Comparison of ENCODE assay signal across 1 cellular context in the genomic region with DNA sequence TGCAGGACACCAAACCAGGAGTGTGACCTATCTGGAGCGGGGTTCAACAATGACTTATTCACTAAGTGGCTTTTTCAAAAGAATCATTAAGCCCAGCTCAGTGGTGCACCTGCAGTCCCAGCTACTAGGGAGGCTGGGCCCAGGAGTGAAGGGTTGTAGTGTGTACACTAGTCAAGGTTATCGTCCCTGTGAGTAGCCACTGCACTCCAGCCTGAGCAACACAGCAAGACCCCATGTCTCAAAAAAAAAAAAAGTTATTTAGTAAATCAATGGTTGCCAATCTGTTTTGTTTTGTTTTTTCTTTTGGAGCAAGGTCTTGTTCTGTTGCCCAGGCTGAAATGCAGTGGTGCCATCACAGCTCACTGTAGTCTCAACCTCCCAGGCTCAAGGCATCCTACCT.
TF ChIP-seq lines count a peak whose summit lies in the region.

No MANE protein-coding gene starts in this region.

TF ChIP-seq in HepG2, 621 proteins besides CTCF, POLR2A, EP300 and RAD21:
- TF ChIP-seq ZNF121 (CRISPR knock-in tag; IDR thresholded peaks at IDR 0.05) (peak; percentile 81), TEAD3 (CRISPR knock-in tag; optimal IDR thresholded peaks at IDR 0.05; ENCODE audit: borderline replicate concordance) (no peak)
